Comparison of ENCODE assay signal across 1 cellular context in genomic region chr6:148521158-148521557, GRCh38.
TF ChIP-seq lines count a peak whose summit lies in the region.

No MANE protein-coding gene starts in this region.

TF ChIP-seq in SK-N-SH, 30 proteins besides CTCF, POLR2A, EP300 and RAD21 (continued from another document):
- no peak for TF ChIP-seq ZBTB33 (IDR thresholded peaks at IDR 0.05; ENCODE audit: borderline replicate concordance, low read depth)
